9 cellular contexts compared by ENCODE assay signal in genomic region chr7:150755473-150756099, GRCh38. TPM values are rescaled to one million over a fixed set of nuclear protein-coding genes. Genes with fewer than 3 reads are reported as not detected.
DNase-seq lines count a peak whose midpoint lies in the region; ATAC-seq, FAIRE-seq and TF ChIP-seq lines count a peak whose summit lies in the region.
"Had no signal": no experiment of that assay in that cellular context is flagged by ENCODE, and none has a peak within 500 bp of the region (broad histone marks: within the 10 kb centered on the region; RNA-seq: fewer than 3 reads in every experiment).

No MANE protein-coding gene starts in this region.

- no peak for ATAC-seq in HG03045 (IDR thresholded peaks at IDR 0.05; ENCODE audit: unreplicated experiment)
- ATAC-seq in HG02588 (IDR thresholded peaks at IDR 0.05; ENCODE audit: unreplicated experiment), result no peak

- H3K4me1 ChIP-seq in small intestine (ENCODE audit: control insufficient read depth in 2 of 2, insufficient read depth in 1 of 2, low read depth in 1 of 2, low read length in 1 of 2), result peaks cover 0 to 4% of the 10 kb centered on the region in 2 donors
- H3K4me1 ChIP-seq: SJCRH30 had no signal

- peak; percentile 65 for FAIRE-seq in GM12891 (lab: Jason Lieb, UNC)
- FAIRE-seq in small intestine (lab: Jason Lieb, UNC), result no peak

- no peaks in the 10 kb centered on the region for H3K36me3 ChIP-seq in small intestine (ENCODE audit: control insufficient read depth in 2 of 2, insufficient read depth in 2 of 2, low read length in 2 of 2)
- H3K36me3 ChIP-seq: SJCRH30 had no signal

- peak overlapping the region in 1 of 2 donors; percentile 73 for H3K27ac ChIP-seq in small intestine (ENCODE audit: low read depth in 1 of 2, low read length in 1 of 2)
- H3K27ac ChIP-seq: SJCRH30 had no signal

- DNase-seq in GM12891 (ENCODE audit: insufficient read length, low spot score) (no peak), LHCN-M2 (ENCODE audit: low read depth) (peak; percentile 2), small intestine (peak; percentile 58), NCI-H187 (lab: John Stamatoyannopoulos, UW) (no peak), anterior cingulate cortex (lab: John Stamatoyannopoulos, UW) (no peak)
- peak; percentile 87 for DNase-seq in activated effector memory CD4-positive, alpha-beta T cell treated with anti-CD3 and anti-CD28 coated beads, Interleukin-2, amount 50 U/mL, for 16 hours
- DNase-seq: SJCRH30 had no signal

- no peaks in the 10 kb centered on the region for H3K9me3 ChIP-seq in small intestine (ENCODE audit: control insufficient read depth, low read depth)
- H3K9me3 ChIP-seq: SJCRH30 had no signal

- TF ChIP-seq POLR2A in GM12891 (IDR thresholded peaks at IDR 0.05; ENCODE audit: low read depth, low read length), result no peak

- H3K27me3 ChIP-seq in small intestine (ENCODE audit: control insufficient read depth in 2 of 2, insufficient read depth in 2 of 2, low read length in 2 of 2), result peaks cover 0 to 3% of the 10 kb centered on the region in 2 donors

- WGBS in small intestine, 3 donors, result 61 to 89% (median 61%) methylated on average over 4 of the region's 4 CpGs

- no peak overlapping the region for H3K4me3 ChIP-seq in small intestine (ENCODE audit: low read depth in 1 of 2, low read length in 2 of 2)
- H3K4me3 ChIP-seq: SJCRH30 had no signal

TF ChIP-seq in GM12891, 5 proteins besides CTCF, POLR2A, EP300 and RAD21:
- TF ChIP-seq POLR2AphosphoS5 (IDR thresholded peaks at IDR 0.05; ENCODE audit: low read depth, low read length) (no peak), PAX5 (IDR thresholded peaks at IDR 0.05; ENCODE audit: insufficient read depth, low read length, severe bottlenecking) (no peak), TAF1 (IDR thresholded peaks at IDR 0.05; ENCODE audit: low read depth, low read length) (no peak), SPI1 (IDR thresholded peaks at IDR 0.05; ENCODE audit: low read depth, low read length) (no peak), POU2F2 (IDR thresholded peaks at IDR 0.05; ENCODE audit: low read depth, low read length) (peak; percentile 44; the same call in 1 of the 2 replicates)

RNA-seq across cellular contexts. Expression of gene GIMAP5, which starts 18.4 kb away (rescaled TPM):
- 20.0 TPM for polyA plus RNA-seq in GM12891 (2012; ENCODE audit: low read depth, missing spikeins)
- not detected in 2 replicates for total RNA-seq in LHCN-M2 (2014; rRNA removed)
- not detected for polyA plus RNA-seq in LHCN-M2 (2012)
- 10 to 100 TPM in 2 of 3 donors, 1 to 10 TPM in 1; 3.8 to 29.9 (median 23.0) TPM for polyA plus RNA-seq in small intestine
- total RNA-seq: SJCRH30 had no signal

RNA-seq across cellular contexts. Expression of gene GIMAP1, which starts 39.2 kb away (rescaled TPM):
- 1.2 TPM for polyA plus RNA-seq in GM12891 (2012; ENCODE audit: low read depth, missing spikeins)
- not detected in 2 replicates for total RNA-seq in LHCN-M2 (2014; rRNA removed)
- polyA plus RNA-seq in LHCN-M2 (2012), result not detected
- polyA plus RNA-seq in small intestine, result 1 to 10 TPM in 2 of 3 donors, under 1 TPM in 1; 0.89 to 7.5 (median 4.3) TPM
- total RNA-seq: SJCRH30 had no signal

RNA-seq across cellular contexts. Expression of gene TMEM176B, which starts 44.6 kb away (rescaled TPM):
- polyA plus RNA-seq in GM12891 (2012; ENCODE audit: low read depth, missing spikeins), result not detected
- not detected in 2 replicates for total RNA-seq in LHCN-M2 (2014; rRNA removed)
- polyA plus RNA-seq in LHCN-M2 (2012), result not detected
- polyA plus RNA-seq in small intestine, result 100 to 1,000 TPM; 152 to 218 (median 206) TPM
- total RNA-seq: SJCRH30 had no signal

RNA-seq across cellular contexts. Expression of gene TMEM176A, which starts 45.0 kb away (rescaled TPM):
- not detected for polyA plus RNA-seq in GM12891 (2012; ENCODE audit: low read depth, missing spikeins)
- not detected in 2 replicates for total RNA-seq in LHCN-M2 (2014; rRNA removed)
- not detected for polyA plus RNA-seq in LHCN-M2 (2012)
- polyA plus RNA-seq in small intestine, result 100 to 1,000 TPM; 143 to 230 (median 227) TPM
- total RNA-seq: SJCRH30 had no signal

Comparison
In these comparisons a context has a peak if more than half of its experiments do, and no peak if none do; other contexts are left out.
1. DNase-seq: peak in LHCN-M2 (single experiment), activated effector memory CD4-positive, alpha-beta T cell treated with anti-CD3 and anti-CD28 coated beads, Interleukin-2, amount 50 U/mL, for 16 hours (single experiment) and small intestine (single experiment); none in GM12891 (single experiment), NCI-H187 (0 of 2) and anterior cingulate cortex (0 of 58).